Comparison of ENCODE assay signal across 1 cellular context in genomic region chr5:81788271-81788670, GRCh38.
TF ChIP-seq lines count a peak whose summit lies in the region.

No MANE protein-coding gene starts in this region.

TF ChIP-seq in H1, 55 proteins besides CTCF, POLR2A, EP300 and RAD21:
- TF ChIP-seq POU5F1 (IDR thresholded peaks at IDR 0.05; ENCODE audit: low read depth, low read length) (no peak), CHD7 (IDR thresholded peaks at IDR 0.05; ENCODE audit: insufficient replicate concordance, low read length) (no peak), NRF1 (IDR thresholded peaks at IDR 0.05; ENCODE audit: low read depth, low read length) (no peak), FOSL1 (IDR thresholded peaks at IDR 0.05; ENCODE audit: insufficient read depth, low read depth, low read length) (no peak), CHD1 (IDR thresholded peaks at IDR 0.05; ENCODE audit: low read depth, low read length) (no peak), YY1 (IDR thresholded peaks at IDR 0.05; ENCODE audit: low read depth, low read length) (no peak), ATF3 (IDR thresholded peaks at IDR 0.05; ENCODE audit: insufficient read depth, low read depth, low read length) (no peak)
TF ChIP-seq in H1: peak in this region for 0.
